ENCODE assay signal across 1 cellular context in the genomic region with DNA sequence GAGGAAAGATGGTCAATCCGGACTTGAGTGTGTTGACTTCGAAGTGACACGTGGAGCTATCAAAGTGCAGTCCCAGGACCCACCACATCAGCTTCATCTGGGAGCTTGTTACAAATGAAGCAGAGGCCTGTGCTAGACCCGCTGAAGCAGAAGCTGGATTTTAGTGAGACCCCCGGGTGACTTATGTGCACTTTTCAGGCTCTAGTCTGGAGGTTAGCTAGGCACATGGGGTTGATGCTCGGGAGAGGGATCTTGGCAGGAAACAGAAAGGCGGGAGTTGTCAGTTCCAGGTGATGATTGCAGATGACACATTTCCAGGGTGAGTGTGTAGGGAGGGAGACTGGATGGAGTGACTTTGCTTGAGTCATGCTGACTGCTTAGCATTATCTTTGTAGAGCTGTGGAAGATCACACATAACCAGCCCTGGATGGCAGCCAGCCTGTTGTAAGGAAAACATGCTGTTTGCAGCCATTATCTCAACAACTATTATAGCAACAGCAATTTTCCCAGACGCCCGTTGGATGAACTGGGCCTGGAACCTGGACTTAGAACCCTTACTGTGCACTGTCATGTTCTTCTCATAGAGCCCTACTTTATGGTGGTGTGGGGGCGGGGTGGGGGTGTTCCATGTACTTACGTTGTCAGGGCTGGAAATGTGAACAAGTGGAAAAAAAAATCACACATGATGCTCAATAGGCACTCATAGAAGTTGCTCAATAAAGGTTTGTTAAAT.
TF ChIP-seq lines count a peak whose summit lies in the region.

No MANE protein-coding gene starts in this region.

TF ChIP-seq in HEK293, 187 proteins besides CTCF, POLR2A, EP300 and RAD21 (continued from another document and continues in another):
- TF ChIP-seq, protein P1, sequence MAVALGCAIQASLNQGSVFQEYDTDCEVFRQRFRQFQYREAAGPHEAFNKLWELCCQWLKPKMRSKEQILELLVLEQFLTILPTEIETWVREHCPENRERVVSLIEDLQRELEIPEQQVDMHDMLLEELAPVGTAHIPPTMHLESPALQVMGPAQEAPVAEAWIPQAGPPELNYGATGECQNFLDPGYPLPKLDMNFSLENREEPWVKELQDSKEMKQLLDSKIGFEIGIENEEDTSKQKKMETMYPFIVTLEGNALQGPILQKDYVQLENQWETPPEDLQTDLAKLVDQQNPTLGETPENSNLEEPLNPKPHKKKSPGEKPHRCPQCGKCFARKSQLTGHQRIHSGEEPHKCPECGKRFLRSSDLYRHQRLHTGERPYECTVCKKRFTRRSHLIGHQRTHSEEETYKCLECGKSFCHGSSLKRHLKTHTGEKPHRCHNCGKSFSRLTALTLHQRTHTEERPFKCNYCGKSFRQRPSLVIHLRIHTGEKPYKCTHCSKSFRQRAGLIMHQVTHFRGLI (tag by site-specific recombination; IDR thresholded peaks at IDR 0.05) = no peak
- TF ChIP-seq ZNF560 (tag by site-specific recombination; IDR thresholded peaks at IDR 0.05; ENCODE audit: borderline replicate concordance) (no peak), ZNF184 (tag by site-specific recombination; IDR thresholded peaks at IDR 0.05) (peak; percentile 65; the same call in 1 of the 2 replicates), ZNF202 (tag by site-specific recombination; IDR thresholded peaks at IDR 0.05; ENCODE audit: borderline replicate concordance) (no peak), ZNF555 (tag by site-specific recombination; conservative IDR thresholded peaks at IDR 0.05) (no peak), ZNF626 (tag by site-specific recombination; IDR thresholded peaks at IDR 0.05) (no peak), ZNF791 (tag by site-specific recombination; IDR thresholded peaks at IDR 0.05) (no peak), ZNF664 (tag by site-specific recombination; IDR thresholded peaks at IDR 0.05) (peak; percentile 94), ZNF654 (tag by site-specific recombination; IDR thresholded peaks at IDR 0.05; ENCODE audit: low read depth) (no peak), ZNF561 (tag by site-specific recombination; IDR thresholded peaks at IDR 0.05; ENCODE audit: borderline replicate concordance) (0 out of 2 replicates have a peak, but pooled peaks have one; percentile 46), RBAK (tag by site-specific recombination; IDR thresholded peaks at IDR 0.05) (no peak), ZNF600 (tag by site-specific recombination; IDR thresholded peaks at IDR 0.05) (peak; percentile 76), HOXD13 (CRISPR knock-in tag; IDR thresholded peaks at IDR 0.05; ENCODE audit: borderline replicate concordance) (no peak), OSR2 (tag by site-specific recombination; IDR thresholded peaks at IDR 0.05) (no peak), ZNF549 (tag by site-specific recombination; IDR thresholded peaks at IDR 0.05) (no peak), ZNF670 (tag by site-specific recombination; IDR thresholded peaks at IDR 0.05; ENCODE audit: low read depth) (no peak), OVOL3 (tag by site-specific recombination; IDR thresholded peaks at IDR 0.05) (no peak), ZNF341 (tag by site-specific recombination; IDR thresholded peaks at IDR 0.05; ENCODE audit: low read depth) (no peak), ZNF37A (tag by site-specific recombination; IDR thresholded peaks at IDR 0.05) (no peak), ZEB2 (tag by site-specific recombination; IDR thresholded peaks at IDR 0.05) (peak; percentile 80), GLIS1 (tag by site-specific recombination; IDR thresholded peaks at IDR 0.05) (no peak), ZNF223 (tag by site-specific recombination; IDR thresholded peaks at IDR 0.05) (no peak), GLI4 (tag by site-specific recombination; IDR thresholded peaks at IDR 0.05) (no peak), ZNF544 (tag by site-specific recombination; IDR thresholded peaks at IDR 0.05) (no peak), ZNF830 (tag by site-specific recombination; IDR thresholded peaks at IDR 0.05; ENCODE audit: low read depth) (no peak), IKZF3 (tag by site-specific recombination; IDR thresholded peaks at IDR 0.05) (no peak), ZNF19 (tag by site-specific recombination; IDR thresholded peaks at IDR 0.05; ENCODE audit: low read depth) (no peak), ZNF558 (tag by site-specific recombination; IDR thresholded peaks at IDR 0.05) (no peak)
- TF ChIP-seq, protein P2, sequence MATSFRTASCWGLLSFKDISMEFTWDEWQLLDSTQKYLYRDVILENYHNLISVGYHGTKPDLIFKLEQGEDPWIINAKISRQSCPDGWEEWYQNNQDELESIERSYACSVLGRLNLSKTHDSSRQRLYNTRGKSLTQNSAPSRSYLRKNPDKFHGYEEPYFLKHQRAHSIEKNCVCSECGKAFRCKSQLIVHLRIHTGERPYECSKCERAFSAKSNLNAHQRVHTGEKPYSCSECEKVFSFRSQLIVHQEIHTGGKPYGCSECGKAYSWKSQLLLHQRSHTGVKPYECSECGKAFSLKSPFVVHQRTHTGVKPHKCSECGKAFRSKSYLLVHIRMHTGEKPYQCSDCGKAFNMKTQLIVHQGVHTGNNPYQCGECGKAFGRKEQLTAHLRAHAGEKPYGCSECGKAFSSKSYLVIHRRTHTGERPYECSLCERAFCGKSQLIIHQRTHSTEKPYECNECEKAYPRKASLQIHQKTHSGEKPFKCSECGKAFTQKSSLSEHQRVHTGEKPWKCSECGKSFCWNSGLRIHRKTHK (tag by site-specific recombination; IDR thresholded peaks at IDR 0.05) = no peak
- TF ChIP-seq, protein P3, sequence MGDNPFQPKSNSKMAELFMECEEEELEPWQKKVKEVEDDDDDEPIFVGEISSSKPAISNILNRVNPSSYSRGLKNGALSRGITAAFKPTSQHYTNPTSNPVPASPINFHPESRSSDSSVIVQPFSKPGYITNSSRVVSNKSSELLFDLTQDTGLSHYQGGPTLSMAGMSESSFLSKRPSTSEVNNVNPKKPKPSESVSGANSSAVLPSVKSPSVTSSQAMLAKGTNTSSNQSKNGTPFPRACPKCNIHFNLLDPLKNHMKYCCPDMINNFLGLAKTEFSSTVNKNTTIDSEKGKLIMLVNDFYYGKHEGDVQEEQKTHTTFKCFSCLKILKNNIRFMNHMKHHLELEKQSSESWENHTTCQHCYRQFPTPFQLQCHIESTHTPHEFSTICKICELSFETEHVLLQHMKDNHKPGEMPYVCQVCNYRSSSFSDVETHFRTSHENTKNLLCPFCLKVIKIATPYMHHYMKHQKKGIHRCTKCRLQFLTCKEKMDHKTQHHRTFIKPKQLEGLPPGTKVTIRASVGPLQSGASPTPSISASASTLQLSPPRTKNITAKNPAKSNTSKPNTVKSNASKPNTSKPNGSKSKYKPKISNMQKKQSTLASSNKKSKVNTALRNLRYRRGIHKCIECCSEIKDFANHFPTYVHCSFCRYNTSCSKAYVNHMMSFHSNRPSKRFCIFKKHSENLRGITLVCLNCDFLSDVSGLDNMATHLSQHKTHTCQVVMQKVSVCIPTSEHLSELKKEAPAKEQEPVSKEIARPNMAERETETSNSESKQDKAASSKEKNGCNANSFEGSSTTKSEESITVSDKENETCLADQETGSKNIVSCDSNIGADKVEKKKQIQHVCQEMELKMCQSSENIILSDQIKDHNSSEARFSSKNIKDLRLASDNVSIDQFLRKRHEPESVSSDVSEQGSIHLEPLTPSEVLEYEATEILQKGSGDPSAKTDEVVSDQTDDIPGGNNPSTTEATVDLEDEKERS (tag by site-specific recombination; IDR thresholded peaks at IDR 0.05) = no peak
- TF ChIP-seq, protein P4, sequence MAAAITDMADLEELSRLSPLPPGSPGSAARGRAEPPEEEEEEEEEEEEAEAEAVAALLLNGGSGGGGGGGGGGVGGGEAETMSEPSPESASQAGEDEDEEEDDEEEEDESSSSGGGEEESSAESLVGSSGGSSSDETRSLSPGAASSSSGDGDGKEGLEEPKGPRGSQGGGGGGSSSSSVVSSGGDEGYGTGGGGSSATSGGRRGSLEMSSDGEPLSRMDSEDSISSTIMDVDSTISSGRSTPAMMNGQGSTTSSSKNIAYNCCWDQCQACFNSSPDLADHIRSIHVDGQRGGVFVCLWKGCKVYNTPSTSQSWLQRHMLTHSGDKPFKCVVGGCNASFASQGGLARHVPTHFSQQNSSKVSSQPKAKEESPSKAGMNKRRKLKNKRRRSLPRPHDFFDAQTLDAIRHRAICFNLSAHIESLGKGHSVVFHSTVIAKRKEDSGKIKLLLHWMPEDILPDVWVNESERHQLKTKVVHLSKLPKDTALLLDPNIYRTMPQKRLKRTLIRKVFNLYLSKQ (tag by site-specific recombination; IDR thresholded peaks at IDR 0.05; ENCODE audit: borderline replicate concordance) = no peak
- TF ChIP-seq, protein P5, sequence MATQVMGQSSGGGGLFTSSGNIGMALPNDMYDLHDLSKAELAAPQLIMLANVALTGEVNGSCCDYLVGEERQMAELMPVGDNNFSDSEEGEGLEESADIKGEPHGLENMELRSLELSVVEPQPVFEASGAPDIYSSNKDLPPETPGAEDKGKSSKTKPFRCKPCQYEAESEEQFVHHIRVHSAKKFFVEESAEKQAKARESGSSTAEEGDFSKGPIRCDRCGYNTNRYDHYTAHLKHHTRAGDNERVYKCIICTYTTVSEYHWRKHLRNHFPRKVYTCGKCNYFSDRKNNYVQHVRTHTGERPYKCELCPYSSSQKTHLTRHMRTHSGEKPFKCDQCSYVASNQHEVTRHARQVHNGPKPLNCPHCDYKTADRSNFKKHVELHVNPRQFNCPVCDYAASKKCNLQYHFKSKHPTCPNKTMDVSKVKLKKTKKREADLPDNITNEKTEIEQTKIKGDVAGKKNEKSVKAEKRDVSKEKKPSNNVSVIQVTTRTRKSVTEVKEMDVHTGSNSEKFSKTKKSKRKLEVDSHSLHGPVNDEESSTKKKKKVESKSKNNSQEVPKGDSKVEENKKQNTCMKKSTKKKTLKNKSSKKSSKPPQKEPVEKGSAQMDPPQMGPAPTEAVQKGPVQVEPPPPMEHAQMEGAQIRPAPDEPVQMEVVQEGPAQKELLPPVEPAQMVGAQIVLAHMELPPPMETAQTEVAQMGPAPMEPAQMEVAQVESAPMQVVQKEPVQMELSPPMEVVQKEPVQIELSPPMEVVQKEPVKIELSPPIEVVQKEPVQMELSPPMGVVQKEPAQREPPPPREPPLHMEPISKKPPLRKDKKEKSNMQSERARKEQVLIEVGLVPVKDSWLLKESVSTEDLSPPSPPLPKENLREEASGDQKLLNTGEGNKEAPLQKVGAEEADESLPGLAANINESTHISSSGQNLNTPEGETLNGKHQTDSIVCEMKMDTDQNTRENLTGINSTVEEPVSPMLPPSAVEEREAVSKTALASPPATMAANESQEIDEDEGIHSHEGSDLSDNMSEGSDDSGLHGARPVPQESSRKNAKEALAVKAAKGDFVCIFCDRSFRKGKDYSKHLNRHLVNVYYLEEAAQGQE (tag by site-specific recombination; IDR thresholded peaks at IDR 0.05) = no peak
- TF ChIP-seq, protein P6, sequence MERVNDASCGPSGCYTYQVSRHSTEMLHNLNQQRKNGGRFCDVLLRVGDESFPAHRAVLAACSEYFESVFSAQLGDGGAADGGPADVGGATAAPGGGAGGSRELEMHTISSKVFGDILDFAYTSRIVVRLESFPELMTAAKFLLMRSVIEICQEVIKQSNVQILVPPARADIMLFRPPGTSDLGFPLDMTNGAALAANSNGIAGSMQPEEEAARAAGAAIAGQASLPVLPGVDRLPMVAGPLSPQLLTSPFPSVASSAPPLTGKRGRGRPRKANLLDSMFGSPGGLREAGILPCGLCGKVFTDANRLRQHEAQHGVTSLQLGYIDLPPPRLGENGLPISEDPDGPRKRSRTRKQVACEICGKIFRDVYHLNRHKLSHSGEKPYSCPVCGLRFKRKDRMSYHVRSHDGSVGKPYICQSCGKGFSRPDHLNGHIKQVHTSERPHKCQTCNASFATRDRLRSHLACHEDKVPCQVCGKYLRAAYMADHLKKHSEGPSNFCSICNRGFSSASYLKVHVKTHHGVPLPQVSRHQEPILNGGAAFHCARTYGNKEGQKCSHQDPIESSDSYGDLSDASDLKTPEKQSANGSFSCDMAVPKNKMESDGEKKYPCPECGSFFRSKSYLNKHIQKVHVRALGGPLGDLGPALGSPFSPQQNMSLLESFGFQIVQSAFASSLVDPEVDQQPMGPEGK (tag by site-specific recombination; IDR thresholded peaks at IDR 0.05) = peak; percentile 48; the same call in 1 of the 2 replicates
- TF ChIP-seq, protein P7, sequence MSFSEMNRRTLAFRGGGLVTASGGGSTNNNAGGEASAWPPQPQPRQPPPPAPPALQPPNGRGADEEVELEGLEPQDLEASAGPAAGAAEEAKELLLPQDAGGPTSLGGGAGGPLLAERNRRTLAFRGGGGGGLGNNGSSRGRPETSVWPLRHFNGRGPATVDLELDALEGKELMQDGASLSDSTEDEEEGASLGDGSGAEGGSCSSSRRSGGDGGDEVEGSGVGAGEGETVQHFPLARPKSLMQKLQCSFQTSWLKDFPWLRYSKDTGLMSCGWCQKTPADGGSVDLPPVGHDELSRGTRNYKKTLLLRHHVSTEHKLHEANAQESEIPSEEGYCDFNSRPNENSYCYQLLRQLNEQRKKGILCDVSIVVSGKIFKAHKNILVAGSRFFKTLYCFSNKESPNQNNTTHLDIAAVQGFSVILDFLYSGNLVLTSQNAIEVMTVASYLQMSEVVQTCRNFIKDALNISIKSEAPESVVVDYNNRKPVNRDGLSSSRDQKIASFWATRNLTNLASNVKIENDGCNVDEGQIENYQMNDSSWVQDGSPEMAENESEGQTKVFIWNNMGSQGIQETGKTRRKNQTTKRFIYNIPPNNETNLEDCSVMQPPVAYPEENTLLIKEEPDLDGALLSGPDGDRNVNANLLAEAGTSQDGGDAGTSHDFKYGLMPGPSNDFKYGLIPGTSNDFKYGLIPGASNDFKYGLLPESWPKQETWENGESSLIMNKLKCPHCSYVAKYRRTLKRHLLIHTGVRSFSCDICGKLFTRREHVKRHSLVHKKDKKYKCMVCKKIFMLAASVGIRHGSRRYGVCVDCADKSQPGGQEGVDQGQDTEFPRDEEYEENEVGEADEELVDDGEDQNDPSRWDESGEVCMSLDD (tag by site-specific recombination; IDR thresholded peaks at IDR 0.05) = no peak
- TF ChIP-seq, protein P8, sequence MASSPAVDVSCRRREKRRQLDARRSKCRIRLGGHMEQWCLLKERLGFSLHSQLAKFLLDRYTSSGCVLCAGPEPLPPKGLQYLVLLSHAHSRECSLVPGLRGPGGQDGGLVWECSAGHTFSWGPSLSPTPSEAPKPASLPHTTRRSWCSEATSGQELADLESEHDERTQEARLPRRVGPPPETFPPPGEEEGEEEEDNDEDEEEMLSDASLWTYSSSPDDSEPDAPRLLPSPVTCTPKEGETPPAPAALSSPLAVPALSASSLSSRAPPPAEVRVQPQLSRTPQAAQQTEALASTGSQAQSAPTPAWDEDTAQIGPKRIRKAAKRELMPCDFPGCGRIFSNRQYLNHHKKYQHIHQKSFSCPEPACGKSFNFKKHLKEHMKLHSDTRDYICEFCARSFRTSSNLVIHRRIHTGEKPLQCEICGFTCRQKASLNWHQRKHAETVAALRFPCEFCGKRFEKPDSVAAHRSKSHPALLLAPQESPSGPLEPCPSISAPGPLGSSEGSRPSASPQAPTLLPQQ (tag by site-specific recombination; IDR thresholded peaks at IDR 0.05) = peak; percentile 79
- TF ChIP-seq, protein P9, sequence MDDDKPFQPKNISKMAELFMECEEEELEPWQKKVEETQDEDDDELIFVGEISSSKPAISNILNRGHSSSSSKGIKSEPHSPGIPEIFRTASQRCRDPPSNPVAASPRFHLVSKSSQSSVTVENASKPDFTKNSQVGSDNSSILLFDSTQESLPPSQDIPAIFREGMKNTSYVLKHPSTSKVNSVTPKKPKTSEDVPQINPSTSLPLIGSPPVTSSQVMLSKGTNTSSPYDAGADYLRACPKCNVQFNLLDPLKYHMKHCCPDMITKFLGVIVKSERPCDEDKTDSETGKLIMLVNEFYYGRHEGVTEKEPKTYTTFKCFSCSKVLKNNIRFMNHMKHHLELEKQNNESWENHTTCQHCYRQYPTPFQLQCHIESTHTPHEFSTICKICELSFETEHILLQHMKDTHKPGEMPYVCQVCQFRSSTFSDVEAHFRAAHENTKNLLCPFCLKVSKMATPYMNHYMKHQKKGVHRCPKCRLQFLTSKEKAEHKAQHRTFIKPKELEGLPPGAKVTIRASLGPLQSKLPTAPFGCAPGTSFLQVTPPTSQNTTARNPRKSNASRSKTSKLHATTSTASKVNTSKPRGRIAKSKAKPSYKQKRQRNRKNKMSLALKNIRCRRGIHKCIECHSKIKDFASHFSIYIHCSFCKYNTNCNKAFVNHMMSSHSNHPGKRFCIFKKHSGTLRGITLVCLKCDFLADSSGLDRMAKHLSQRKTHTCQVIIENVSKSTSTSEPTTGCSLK (tag by site-specific recombination; IDR thresholded peaks at IDR 0.05) = no peak
